In the genomic region with DNA sequence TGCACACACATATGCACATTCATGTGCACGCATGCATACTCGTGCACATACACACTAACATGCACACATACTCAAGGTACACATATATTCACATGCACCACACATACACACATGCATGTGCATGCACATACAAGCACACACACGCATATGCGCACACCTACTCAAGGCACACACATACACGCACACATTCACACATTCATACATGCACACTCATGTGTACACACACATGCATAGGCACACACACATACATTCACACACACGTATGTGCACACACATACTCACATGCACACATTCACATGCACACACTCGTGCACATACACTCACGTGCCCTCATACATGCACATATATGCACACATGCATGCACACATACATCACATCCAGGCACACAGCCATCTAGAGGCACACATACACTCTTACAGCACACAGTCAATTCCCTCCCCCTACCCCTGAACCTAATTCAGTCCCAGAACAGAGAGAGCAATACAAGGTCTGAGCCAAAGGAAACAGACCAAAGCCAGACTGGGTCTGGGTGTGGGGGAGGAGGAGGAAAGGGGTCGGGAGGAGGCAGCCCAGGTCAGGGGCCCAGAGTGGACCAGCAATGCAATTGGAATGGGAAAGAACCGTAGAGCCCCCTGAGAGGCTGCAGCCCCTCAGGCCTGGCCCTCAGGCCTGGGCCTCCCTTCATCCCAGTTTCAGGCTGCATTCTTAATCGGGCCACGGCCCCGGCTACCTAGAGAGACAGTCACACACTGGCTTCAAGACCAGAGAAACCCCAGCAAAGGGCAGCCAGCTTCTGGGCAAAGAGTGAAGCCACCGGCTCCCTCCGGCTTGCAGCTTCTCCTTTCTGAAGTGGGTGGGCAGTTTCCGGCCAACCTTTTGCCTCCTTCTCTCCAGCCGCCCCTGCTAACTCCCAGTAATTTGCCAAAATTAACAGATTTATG, we compare ENCODE assay signal across 24 cellular contexts.
A peak's percentile ranks its signal among the peaks of the same experiment; 100 is the strongest.
DNase-seq lines count a peak whose midpoint lies in the region; ATAC-seq and TF ChIP-seq lines count a peak whose summit lies in the region.
"Had no signal": no experiment of that assay in that cellular context is flagged by ENCODE, and none has a peak within 500 bp of the region (broad histone marks: within the 10 kb centered on the region; RNA-seq: fewer than 3 reads in every experiment).

No MANE protein-coding gene starts in this region.

- no peaks in the 10 kb centered on the region; the same call in 2 of the 3 replicates for H3K9me3 Mint-ChIP-seq in GM23338
- H3K9me3 Mint-ChIP-seq in WTC11 = no peaks in the 10 kb centered on the region; the same call in 1 of the 2 replicates
- H3K9me3 Mint-ChIP-seq in neural progenitor cell = peaks cover 5% of the 10 kb centered on the region

- no peak overlapping the region for H3K4me3 ChIP-seq in GM23338
- peak overlapping the region; percentile 4 for H3K4me3 ChIP-seq in endocrine pancreas (ENCODE audit: control insufficient read depth, insufficient read depth, low read length)
- H3K4me3 ChIP-seq in neural progenitor cell = peak overlapping the region; percentile 18
- H3K4me3 ChIP-seq: adrenal gland, cardiac muscle cell, dorsolateral prefrontal cortex, vagina had no signal

- H3K4me1 Mint-ChIP-seq in GM23338 (peaks cover 3% of the 10 kb centered on the region; the same call in 2 of the 3 replicates), WTC11 (peaks cover 6% of the 10 kb centered on the region), neural progenitor cell (peaks cover 28% of the 10 kb centered on the region)

- H3K4me2 ChIP-seq in GM23338 (peak overlapping the region; percentile 73), neural progenitor cell (peak overlapping the region; percentile 65)

- H2AFZ ChIP-seq in GM23338 (peak overlapping the region; percentile 87), neural progenitor cell (replicated peaks) (peak overlapping the region; percentile 17)
- H2AFZ ChIP-seq: parathyroid adenoma had no signal

- H3K9me3 ChIP-seq in endocrine pancreas (ENCODE audit: control insufficient read depth, low read length) = no peaks in the 10 kb centered on the region
- H3K9me3 ChIP-seq in neural progenitor cell (ENCODE audit: low read depth) = no peaks in the 10 kb centered on the region
- H3K9me3 ChIP-seq: adrenal gland, vagina had no signal

- CTCF ChIA-PET in WTC11 (lab: Charles Lee) = no interaction called here

- H4K20me1 ChIP-seq in GM23338 (replicated peaks; ENCODE audit: insufficient read depth) = no peaks in the 10 kb centered on the region
- no peaks in the 10 kb centered on the region for H4K20me1 ChIP-seq in neural progenitor cell (ENCODE audit: low read depth)

- H3K79me2 ChIP-seq in GM23338 (replicated peaks; ENCODE audit: insufficient read depth) (no peaks in the 10 kb centered on the region), neural progenitor cell (ENCODE audit: low read depth) (no peaks in the 10 kb centered on the region)
- H3K79me2 ChIP-seq: parathyroid adenoma had no signal

- ATAC-seq in GM23338 (peak; percentile 44), WTC11 (peak; percentile 44), HG03175 (IDR thresholded peaks at IDR 0.05; ENCODE audit: unreplicated experiment) (no peak), HG02981 (IDR thresholded peaks at IDR 0.05; ENCODE audit: unreplicated experiment) (no peak)

- H3K36me3 ChIP-seq in GM23338 (ENCODE audit: insufficient read depth) = no peaks in the 10 kb centered on the region
- no peaks in the 10 kb centered on the region for H3K36me3 ChIP-seq in endocrine pancreas (ENCODE audit: control insufficient read depth, insufficient read depth, low read length)
- no peaks in the 10 kb centered on the region for H3K36me3 ChIP-seq in neural progenitor cell
- H3K36me3 ChIP-seq: adrenal gland, cardiac muscle cell, vagina had no signal

- no peaks in the 10 kb centered on the region for H3K9me2 ChIP-seq in GM23338 (ENCODE audit: insufficient read depth)

- H3K36me3 Mint-ChIP-seq in GM23338 (ENCODE audit: low read depth) = no peaks in the 10 kb centered on the region
- H3K36me3 Mint-ChIP-seq in WTC11 = no peaks in the 10 kb centered on the region
- H3K36me3 Mint-ChIP-seq in neural progenitor cell = no peaks in the 10 kb centered on the region
- H3K36me3 Mint-ChIP-seq: activated CD4-positive, alpha-beta memory T cell treated with anti-CD3 and anti-CD28 coated beads for 36 hours had no signal

- DNase-seq in GM23338 (ENCODE audit: low spot score) (peak; percentile 36), WTC11 (ENCODE audit: low spot score) (no peak), neural progenitor cell (ENCODE audit: low spot score) (no peak), epidermal melanocyte (ENCODE audit: insufficient read length, low spot score) (no peak), SHP77 (lab: John Stamatoyannopoulos, UW) (no peak)
- DNase-seq: activated CD4-positive, alpha-beta memory T cell treated with anti-CD3 and anti-CD28 coated beads for 36 hours; adrenal gland; C1 segment of cervical spinal cord; dorsolateral prefrontal cortex; HCEC 1CT; Karpas-422; kidney; mammary epithelial cell; naive B cell; NCI-H1694 treated with DMSO at 0.1 percent for 48 hours; NCI-H2171 treated with DMSO at 0.1 percent for 48 hours; NCI-H69; T-helper 9 cell had no signal

- POLR2A ChIA-PET in WTC11 (lab: Charles Lee) = no interaction called here

- TF ChIP-seq CTCF in GM23338 (conservative IDR thresholded peaks at IDR 0.05; ENCODE audit: low read depth in 2 of 2) (no peak), WTC11 (IDR thresholded peaks at IDR 0.05) (no peak), neural progenitor cell (IDR thresholded peaks at IDR 0.05) (no peak)

- peaks cover 8% of the 10 kb centered on the region for H3K27me3 Mint-ChIP-seq in GM23338 (ENCODE audit: insufficient read depth, low read depth, poor library complexity)
- peaks cover 3% of the 10 kb centered on the region for H3K27me3 Mint-ChIP-seq in WTC11 (ENCODE audit: low read depth)
- peaks cover 17% of the 10 kb centered on the region for H3K27me3 Mint-ChIP-seq in neural progenitor cell (ENCODE audit: insufficient read depth, low read depth)

- H3K27ac ChIP-seq in GM23338 (ENCODE audit: low read depth) (no peak overlapping the region), neural progenitor cell (no peak overlapping the region)
- H3K27ac ChIP-seq: cardiac muscle cell, parathyroid adenoma, vagina had no signal

- H3F3A ChIP-seq in GM23338 (replicated peaks; ENCODE audit: low read depth) = peaks cover 14% of the 10 kb centered on the region; the same call in 1 of the 2 replicates
- peaks cover 30% of the 10 kb centered on the region for H3F3A ChIP-seq in neural progenitor cell (ENCODE audit: low read depth)

- H3K4me1 ChIP-seq in GM23338 (ENCODE audit: insufficient read depth) (peaks cover 28% of the 10 kb centered on the region), endocrine pancreas (ENCODE audit: control insufficient read depth, insufficient read depth, low read length) (no peaks in the 10 kb centered on the region), neural progenitor cell (peaks cover 31% of the 10 kb centered on the region)
- H3K4me1 ChIP-seq: adrenal gland, parathyroid adenoma, vagina had no signal

- H3K27ac Mint-ChIP-seq in GM23338 = no peak overlapping the region
- no peak overlapping the region for H3K27ac Mint-ChIP-seq in WTC11
- H3K27ac Mint-ChIP-seq in neural progenitor cell = no peak overlapping the region
- H3K27ac Mint-ChIP-seq: activated CD4-positive, alpha-beta memory T cell treated with anti-CD3 and anti-CD28 coated beads for 36 hours; naive B cell had no signal

- no peak overlapping the region for H3K9ac ChIP-seq in endocrine pancreas (ENCODE audit: control insufficient read depth, insufficient read depth, low read length)
- no peak overlapping the region for H3K9ac ChIP-seq in neural progenitor cell
- H3K9ac ChIP-seq: parathyroid adenoma had no signal

- H3K27me3 ChIP-seq in GM23338 (ENCODE audit: insufficient read depth) = no peaks in the 10 kb centered on the region
- no peaks in the 10 kb centered on the region for H3K27me3 ChIP-seq in endocrine pancreas (ENCODE audit: control insufficient read depth, insufficient read depth, low read length)
- peaks cover 20% of the 10 kb centered on the region for H3K27me3 ChIP-seq in neural progenitor cell
- H3K27me3 ChIP-seq: adrenal gland, cardiac muscle cell, vagina had no signal

- H3K4me3 Mint-ChIP-seq in GM23338 = no peak overlapping the region
- H3K4me3 Mint-ChIP-seq in WTC11 = no peak overlapping the region
- H3K4me3 Mint-ChIP-seq in neural progenitor cell = no peak overlapping the region
- H3K4me3 Mint-ChIP-seq: activated CD4-positive, alpha-beta memory T cell treated with anti-CD3 and anti-CD28 coated beads for 36 hours; naive B cell had no signal

TF ChIP-seq in WTC11, 78 proteins besides CTCF, POLR2A, EP300 and RAD21 (continues in another document):
- TF ChIP-seq, protein P1, sequence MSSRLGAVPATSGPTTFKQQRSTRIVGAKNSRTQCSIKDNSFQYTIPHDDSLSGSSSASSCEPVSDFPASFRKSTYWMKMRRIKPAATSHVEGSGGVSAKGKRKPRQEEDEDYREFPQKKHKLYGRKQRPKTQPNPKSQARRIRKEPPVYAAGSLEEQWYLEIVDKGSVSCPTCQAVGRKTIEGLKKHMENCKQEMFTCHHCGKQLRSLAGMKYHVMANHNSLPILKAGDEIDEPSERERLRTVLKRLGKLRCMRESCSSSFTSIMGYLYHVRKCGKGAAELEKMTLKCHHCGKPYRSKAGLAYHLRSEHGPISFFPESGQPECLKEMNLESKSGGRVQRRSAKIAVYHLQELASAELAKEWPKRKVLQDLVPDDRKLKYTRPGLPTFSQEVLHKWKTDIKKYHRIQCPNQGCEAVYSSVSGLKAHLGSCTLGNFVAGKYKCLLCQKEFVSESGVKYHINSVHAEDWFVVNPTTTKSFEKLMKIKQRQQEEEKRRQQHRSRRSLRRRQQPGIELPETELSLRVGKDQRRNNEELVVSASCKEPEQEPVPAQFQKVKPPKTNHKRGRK (CRISPR knock-in tag; IDR thresholded peaks at IDR 0.05; ENCODE audit: borderline replicate concordance) = 0 out of 2 replicates have a peak, but pooled peaks have one; percentile 37
- TF ChIP-seq MYBL2 (CRISPR knock-in tag; IDR thresholded peaks at IDR 0.05) = no peak

Comparison
In these comparisons a context has a peak if more than half of its experiments do, and no peak if none do; other contexts are left out.
1. ATAC-seq: peak in GM23338 (single experiment) and WTC11 (single experiment); none in HG03175 (single experiment) and HG02981 (single experiment).